In genomic region chr10:55979203-55979602, GRCh38 we compare ENCODE assay signal across 1 cellular context.
TF ChIP-seq lines count a peak whose summit lies in the region.

No MANE protein-coding gene starts in this region.

TF ChIP-seq in H1, 55 proteins besides CTCF, POLR2A, EP300 and RAD21:
- TF ChIP-seq RFX5 (IDR thresholded peaks at IDR 0.05; ENCODE audit: borderline replicate concordance, low read depth, low read length) (no peak), YY1 (IDR thresholded peaks at IDR 0.05; ENCODE audit: low read depth, low read length) (no peak), CHD7 (IDR thresholded peaks at IDR 0.05; ENCODE audit: insufficient replicate concordance, low read length) (peak; percentile 28), NANOG (IDR thresholded peaks at IDR 0.05; ENCODE audit: insufficient read depth, low read depth, low read length, poor library complexity, severe bottlenecking) (peak; percentile 91)
